ENCODE assay signal across 1 cellular context in genomic region chr1:166875302-166875733, GRCh38.
TF ChIP-seq lines count a peak whose summit lies in the region.

No MANE protein-coding gene starts in this region.

TF ChIP-seq in GM12878, 131 proteins besides CTCF, POLR2A, EP300 and RAD21:
- no peak for TF ChIP-seq ZZZ3 (IDR thresholded peaks at IDR 0.05; ENCODE audit: control insufficient read depth, insufficient read length, low read depth)
- TF ChIP-seq POLR2AphosphoS5 (IDR thresholded peaks at IDR 0.05; ENCODE audit: low read length) = no peak
- TF ChIP-seq GABPA (IDR thresholded peaks at IDR 0.05; ENCODE audit: low read depth) = no peak
- TF ChIP-seq, protein P1, sequence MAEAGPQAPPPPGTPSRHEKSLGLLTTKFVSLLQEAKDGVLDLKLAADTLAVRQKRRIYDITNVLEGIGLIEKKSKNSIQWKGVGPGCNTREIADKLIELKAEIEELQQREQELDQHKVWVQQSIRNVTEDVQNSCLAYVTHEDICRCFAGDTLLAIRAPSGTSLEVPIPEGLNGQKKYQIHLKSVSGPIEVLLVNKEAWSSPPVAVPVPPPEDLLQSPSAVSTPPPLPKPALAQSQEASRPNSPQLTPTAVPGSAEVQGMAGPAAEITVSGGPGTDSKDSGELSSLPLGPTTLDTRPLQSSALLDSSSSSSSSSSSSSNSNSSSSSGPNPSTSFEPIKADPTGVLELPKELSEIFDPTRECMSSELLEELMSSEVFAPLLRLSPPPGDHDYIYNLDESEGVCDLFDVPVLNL (IDR thresholded peaks at IDR 0.05; ENCODE audit: low read depth, low read length) = no peak
- no peak for TF ChIP-seq BCL11A (IDR thresholded peaks at IDR 0.05; ENCODE audit: low read depth, low read length)
- no peak for TF ChIP-seq MAX (IDR thresholded peaks at IDR 0.05; ENCODE audit: low read depth, low read length)
- no peak for TF ChIP-seq POLR2AphosphoS2 (IDR thresholded peaks at IDR 0.05; ENCODE audit: low read depth, low read length)
- no peak for TF ChIP-seq CBX5 (IDR thresholded peaks at IDR 0.05; ENCODE audit: low read depth)
- no peak for TF ChIP-seq SMAD1 (IDR thresholded peaks at IDR 0.05; ENCODE audit: low read depth, partially characterized antibody)
- TF ChIP-seq GATAD2B (conservative IDR thresholded peaks at IDR 0.05; ENCODE audit: low read depth) = no peak
- TF ChIP-seq ETV6 (conservative IDR thresholded peaks at IDR 0.05 in 1 of 2, IDR thresholded peaks at IDR 0.05 in 1 of 2; ENCODE audit: borderline replicate concordance in 1 of 2, low read depth in 1 of 2) = no peak
